9 cellular contexts compared by ENCODE assay signal in genomic region chr15:67127925-67128324, GRCh38.
A peak's percentile ranks its signal among the peaks of the same experiment; 100 is the strongest.
DNase-seq lines count a peak whose midpoint lies in the region; ATAC-seq and TF ChIP-seq lines count a peak whose summit lies in the region.
"Had no signal": no experiment of that assay in that cellular context is flagged by ENCODE, and none has a peak within 500 bp of the region (broad histone marks: within the 10 kb centered on the region; RNA-seq: fewer than 3 reads in every experiment).

No MANE protein-coding gene starts in this region.

- ATAC-seq in activated CD4-positive, CD25-positive, alpha-beta regulatory T cell treated with anti-CD3 and anti-CD28 coated beads, Interleukin-2, amount 50 U/mL, for 24 hours: peak; percentile 26 to 43
- peak; percentile 80 for ATAC-seq in stimulated activated effector memory CD8-positive, alpha-beta T cell treated with anti-CD3 and anti-CD28 coated beads, Interleukin-12 subunit alpha, Interleukin-12 subunit beta, amount 100 ng/mL, for 72 hours

- H3K4me1 ChIP-seq in neural progenitor cell: peaks cover 15% of the 10 kb centered on the region

- H3K27ac Mint-ChIP-seq in stimulated activated effector memory CD8-positive, alpha-beta T cell treated with anti-CD3 and anti-CD28 coated beads, Interleukin-12 subunit alpha, Interleukin-12 subunit beta, amount 100 ng/mL, for 72 hours: peak overlapping the region; percentile 30
- H3K27ac Mint-ChIP-seq in neural progenitor cell: no peak overlapping the region

- H3K27me3 Mint-ChIP-seq in neural progenitor cell (ENCODE audit: insufficient read depth, low read depth): no peaks in the 10 kb centered on the region

- peaks cover under 1% of the 10 kb centered on the region for H3K79me2 ChIP-seq in neural progenitor cell (ENCODE audit: low read depth)

- H3K4me2 ChIP-seq in neural progenitor cell: no peak overlapping the region

- no peaks in the 10 kb centered on the region for H3K36me3 ChIP-seq in neural progenitor cell

- peaks cover 29% of the 10 kb centered on the region for H4K20me1 ChIP-seq in neural progenitor cell (ENCODE audit: low read depth)

- no peaks in the 10 kb centered on the region for H3K27me3 ChIP-seq in neural progenitor cell

- H2AFZ ChIP-seq in neural progenitor cell (replicated peaks): no peak overlapping the region

- peaks cover 16% of the 10 kb centered on the region for H3K36me3 Mint-ChIP-seq in stimulated activated effector memory CD8-positive, alpha-beta T cell treated with anti-CD3 and anti-CD28 coated beads, Interleukin-12 subunit alpha, Interleukin-12 subunit beta, amount 100 ng/mL, for 72 hours
- peaks cover 21% of the 10 kb centered on the region for H3K36me3 Mint-ChIP-seq in neural progenitor cell

- TF ChIP-seq CTCF in fibroblast of villous mesenchyme (IDR thresholded peaks at IDR 0.05; ENCODE audit: insufficient read depth, low read depth, low read length) (no peak), neural progenitor cell (IDR thresholded peaks at IDR 0.05) (no peak)

- no peaks in the 10 kb centered on the region for H3K9me3 Mint-ChIP-seq in stimulated activated effector memory CD8-positive, alpha-beta T cell treated with anti-CD3 and anti-CD28 coated beads, Interleukin-12 subunit alpha, Interleukin-12 subunit beta, amount 100 ng/mL, for 72 hours
- no peaks in the 10 kb centered on the region for H3K9me3 Mint-ChIP-seq in neural progenitor cell

- no peaks in the 10 kb centered on the region for H3K9me3 ChIP-seq in neural progenitor cell (ENCODE audit: low read depth)

- H3K9ac ChIP-seq in neural progenitor cell: no peak overlapping the region

- no peaks in the 10 kb centered on the region for H3F3A ChIP-seq in neural progenitor cell (ENCODE audit: low read depth)

- peaks cover 79% of the 10 kb centered on the region for H3K4me1 Mint-ChIP-seq in stimulated activated effector memory CD8-positive, alpha-beta T cell treated with anti-CD3 and anti-CD28 coated beads, Interleukin-12 subunit alpha, Interleukin-12 subunit beta, amount 100 ng/mL, for 72 hours
- H3K4me1 Mint-ChIP-seq in neural progenitor cell: peaks cover 47% of the 10 kb centered on the region

- peak overlapping the region; percentile 3 for H3K4me3 Mint-ChIP-seq in stimulated activated effector memory CD8-positive, alpha-beta T cell treated with anti-CD3 and anti-CD28 coated beads, Interleukin-12 subunit alpha, Interleukin-12 subunit beta, amount 100 ng/mL, for 72 hours
- no peak overlapping the region for H3K4me3 Mint-ChIP-seq in neural progenitor cell

- H3K4me3 ChIP-seq in fibroblast of villous mesenchyme (ENCODE audit: low read depth, low read length) (no peak overlapping the region), neural progenitor cell (no peak overlapping the region)
- H3K4me3 ChIP-seq: SK-N-MC had no signal

- no peak for DNase-seq in activated CD4-positive, CD25-positive, alpha-beta regulatory T cell treated with anti-CD3 and anti-CD28 coated beads, Interleukin-2, amount 50 U/mL, for 72 hours
- DNase-seq in SW480 (ENCODE audit: low spot score) (peak; percentile 31), fibroblast of villous mesenchyme (ENCODE audit: low read depth) (peak; percentile 98), LoVo (ENCODE audit: low spot score) (no peak), neural progenitor cell (ENCODE audit: low spot score) (no peak), GOT3 (lab: John Stamatoyannopoulos, UW) (no peak)
- no peak for DNase-seq in stimulated activated effector memory CD8-positive, alpha-beta T cell treated with anti-CD3 and anti-CD28 coated beads, Interleukin-12 subunit alpha, Interleukin-12 subunit beta, amount 100 ng/mL, for 72 hours (ENCODE audit: low spot score in 2 of 2)

- no peak overlapping the region for H3K27ac ChIP-seq in neural progenitor cell
- H3K27ac ChIP-seq: SK-N-MC had no signal

Comparison
In these comparisons a context has a peak if more than half of its experiments do, and no peak if none do; other contexts are left out.
1. DNase-seq: peak in SW480 (single experiment) and fibroblast of villous mesenchyme (single experiment); none in activated CD4-positive, CD25-positive, alpha-beta regulatory T cell treated with anti-CD3 and anti-CD28 coated beads, Interleukin-2, amount 50 U/mL, for 72 hours (single experiment), stimulated activated effector memory CD8-positive, alpha-beta T cell treated with anti-CD3 and anti-CD28 coated beads, Interleukin-12 subunit alpha, Interleukin-12 subunit beta, amount 100 ng/mL, for 72 hours (0 of 2), LoVo (single experiment), neural progenitor cell (single experiment) and GOT3 (single experiment).